18 cellular contexts compared by ENCODE assay signal in genomic region chr6:96563853-96564252, GRCh38. TPM values are rescaled to one million over a fixed set of nuclear protein-coding genes. Genes with fewer than 3 reads are reported as not detected.
DNase-seq lines count a peak whose midpoint lies in the region; ATAC-seq and TF ChIP-seq lines count a peak whose summit lies in the region.
"Had no signal": no experiment of that assay in that cellular context is flagged by ENCODE, and none has a peak within 500 bp of the region (broad histone marks: within the 10 kb centered on the region; RNA-seq: fewer than 3 reads in every experiment).

No MANE protein-coding gene starts in this region.

- H3K4me3 ChIP-seq in Karpas-422 (ENCODE audit: low read length) (peak overlapping the region; percentile 20; the same call in 1 of the 2 replicates), gastrocnemius medialis (peak overlapping the region in 3 of 4 donors; percentile 24 to 40 (median 36))

- H3K4me1 ChIP-seq in Karpas-422 (ENCODE audit: low read length): peaks cover 24% of the 10 kb centered on the region
- no peaks in the 10 kb centered on the region for H3K4me1 ChIP-seq in gastrocnemius medialis

- H3K36me3 ChIP-seq in Karpas-422 (ENCODE audit: insufficient read depth, low read length): no peaks in the 10 kb centered on the region
- no peaks in the 10 kb centered on the region for H3K36me3 ChIP-seq in gastrocnemius medialis

- H3K9ac ChIP-seq in Karpas-422 (ENCODE audit: low read length): no peak overlapping the region

- ATAC-seq in GM18858 (IDR thresholded peaks at IDR 0.05; ENCODE audit: unreplicated experiment) (peak; percentile 41), GM21423 (IDR thresholded peaks at IDR 0.05; ENCODE audit: unreplicated experiment) (peak; percentile 75), gastrocnemius medialis (no peak), HG03175 (IDR thresholded peaks at IDR 0.05; ENCODE audit: unreplicated experiment) (no peak)
- ATAC-seq: activated CD4-positive, CD25-positive, alpha-beta regulatory T cell treated with anti-CD3 and anti-CD28 coated beads, Interleukin-2, amount 50 U/mL, for 24 hours; left ventricle myocardium superior had no signal

- H2AFZ ChIP-seq in Karpas-422 (ENCODE audit: low read length): no peak overlapping the region

- H3K9me3 ChIP-seq in Karpas-422 (ENCODE audit: low read length) (no peaks in the 10 kb centered on the region), gastrocnemius medialis (no peaks in the 10 kb centered on the region)

- H3K4me2 ChIP-seq in Karpas-422 (ENCODE audit: low read depth, low read length, poor library complexity, severe bottlenecking): peak overlapping the region; percentile 54

- no peak for TF ChIP-seq CTCF in gastrocnemius medialis (IDR thresholded peaks at IDR 0.05 in 4 of 5, conservative IDR thresholded peaks at IDR 0.05 in 1 of 5)

- no peak for TF ChIP-seq POLR2A in gastrocnemius medialis (IDR thresholded peaks at IDR 0.05)

- H4K20me1 ChIP-seq in Karpas-422 (ENCODE audit: insufficient read depth, low read depth, low read length): no peaks in the 10 kb centered on the region

- in situ Hi-C loops in gastrocnemius medialis (cut with MboI; ENCODE audit: low sequenced_read_pairs in 4 of 4): no loop called here

- DNase-seq in Karpas-422 (no peak), gastrocnemius medialis (no peak), COLO829 (ENCODE audit: low spot score) (no peak), middle frontal gyrus (ENCODE audit: extremely low spot score, low spot score) (no peak)
- DNase-seq: activated CD8-positive, alpha-beta memory T cell treated with anti-CD3 and anti-CD28 coated beads for 24 hours; activated T-cell treated with anti-CD3 and anti-CD28 coated beads, Interleukin-2, amount 50 U/mL, for 72 hours; H9; IMR-90; left ventricle myocardium superior; NCI-H1436; NCI-H526 treated with DMSO at 0.1 percent for 48 hours; stimulated activated CD8-positive, alpha-beta memory T cell treated with anti-CD3 and anti-CD28 coated beads, Interleukin-4, amount 100 ng/mL, for 48 hours had no signal

- no peaks in the 10 kb centered on the region for H3K79me2 ChIP-seq in Karpas-422 (ENCODE audit: low read length)

- 0 out of 2 replicates have a peak, but pooled peaks cover 2% of the 10 kb centered on the region for H3K9me2 ChIP-seq in Karpas-422 (replicated peaks; ENCODE audit: insufficient read depth, low read length)

- intact Hi-C loops in gastrocnemius medialis (cut with DNase I; ENCODE audit: low total_unique reads): no loop called here

- 0 out of 2 replicates have a peak, but pooled peaks cover 3% of the 10 kb centered on the region for H3K27me3 ChIP-seq in Karpas-422 (ENCODE audit: low read length)
- H3K27me3 ChIP-seq in gastrocnemius medialis: no peaks in the 10 kb centered on the region

- H3K27ac ChIP-seq in Karpas-422 (ENCODE audit: low read length): peak overlapping the region; percentile 57
- H3K27ac ChIP-seq in gastrocnemius medialis: peak overlapping the region; percentile 36 to 46 (median 40)

RNA-seq across cellular contexts. Expression of gene FHL5, which starts 0.9 kb away (rescaled TPM):
- not detected in 2 replicates for total RNA-seq in Karpas-422 (2014; rRNA removed; shearing (Covaris generic); ENCODE audit: low replicate concordance)
- 10 to 100 TPM; 11.6 to 24.8 (median 18.1) TPM for total RNA-seq in gastrocnemius medialis
- total RNA-seq: activated naive CD4-positive, alpha-beta T cell treated with anti-CD3 and anti-CD28 coated beads, Interleukin-2, amount 50 U/mL, for 72 hours; activated T-cell treated with anti-CD3 and anti-CD28 coated beads, Interleukin-2, amount 50 U/mL, for 72 hours; H9; IMR-90; M059J had no signal

RNA-seq across cellular contexts. Expression of gene UFL1, which starts 42.2 kb away (rescaled TPM):
- 19.3 and 45.8 TPM in 2 replicates for total RNA-seq in Karpas-422 (2014; rRNA removed; shearing (Covaris generic); ENCODE audit: low replicate concordance)
- total RNA-seq in gastrocnemius medialis: 10 to 100 TPM; 25.2 to 38.2 (median 29.2) TPM

Comparison
In these comparisons a context has a peak if more than half of its experiments do, and no peak if none do; other contexts are left out.
1. ATAC-seq: peak in GM18858 (single experiment) and GM21423 (single experiment); none in gastrocnemius medialis (0 of 2) and HG03175 (single experiment).
2. RNA of gene FHL5, which starts 0.9 kb away (total RNA-seq): 11.6 to 24.8 TPM in gastrocnemius medialis; not detected in Karpas-422; every median in the first group is over 10 times any median in the second.